In genomic region chr4:55321707-55322264, GRCh38 we compare ENCODE assay signal across 8 cellular contexts. TPM values are rescaled to one million over a fixed set of nuclear protein-coding genes. Genes with fewer than 3 reads are reported as not detected.
DNase-seq lines count a peak whose midpoint lies in the region; ATAC-seq and TF ChIP-seq lines count a peak whose summit lies in the region.

No MANE protein-coding gene starts in this region.

- ATAC-seq in GM18511 (IDR thresholded peaks at IDR 0.05; ENCODE audit: unreplicated experiment): no peak

- H3K36me3 ChIP-seq in mesenchymal stem cell (ENCODE audit: control insufficient read depth in 1 of 2, insufficient read depth in 2 of 2, low read depth in 1 of 2, low read length in 2 of 2): no peaks in the 10 kb centered on the region

- no peak overlapping the region for H2BK15ac ChIP-seq in mesenchymal stem cell (ENCODE audit: low read depth, poor library complexity, severe bottlenecking)

- no peaks in the 10 kb centered on the region for H3K4me1 ChIP-seq in mesenchymal stem cell (ENCODE audit: control insufficient read depth, insufficient read depth, low read depth, low read length)

- H3K4me2 ChIP-seq in mesenchymal stem cell (ENCODE audit: low read length, poor library complexity, severe bottlenecking): no peak overlapping the region

- no peak overlapping the region for H2BK12ac ChIP-seq in mesenchymal stem cell (ENCODE audit: low read length in 2 of 2)

- H2BK5ac ChIP-seq in mesenchymal stem cell (ENCODE audit: low read depth, low read length, poor library complexity, severe bottlenecking): no peak overlapping the region

- no peak overlapping the region for H3K4me3 ChIP-seq in mesenchymal stem cell (ENCODE audit: insufficient read depth in 1 of 2, low read depth in 1 of 2, low read length in 2 of 2)

- no peak overlapping the region for H3K27ac ChIP-seq in C4-2B
- H3K27ac ChIP-seq in VCaP: no peak overlapping the region
- H3K27ac ChIP-seq in mesenchymal stem cell (ENCODE audit: low read length, poor library complexity, severe bottlenecking): no peak overlapping the region

- H2BK120ac ChIP-seq in mesenchymal stem cell (ENCODE audit: low read depth, low read length): no peak overlapping the region

- H2AFZ ChIP-seq in mesenchymal stem cell (ENCODE audit: low read depth, low read length): no peak overlapping the region

- no peak overlapping the region for H4K91ac ChIP-seq in mesenchymal stem cell (ENCODE audit: low read length)

- peaks cover 0 to 19% of the 10 kb centered on the region in 2 experiments for H3K27me3 ChIP-seq in mesenchymal stem cell (ENCODE audit: control insufficient read depth in 1 of 2, insufficient read depth in 1 of 2, low read length in 2 of 2)

- H3K18ac ChIP-seq in mesenchymal stem cell (ENCODE audit: low read depth in 1 of 2, low read length in 2 of 2): no peak overlapping the region

- H3K23ac ChIP-seq in mesenchymal stem cell (ENCODE audit: low read length in 2 of 2): no peak overlapping the region

- 0% methylated on average over 4 of the region's 8 CpGs for WGBS in mesenchymal stem cell

- no peak overlapping the region for H3K9ac ChIP-seq in mesenchymal stem cell (ENCODE audit: low read length)

- no peaks in the 10 kb centered on the region for H3K9me3 ChIP-seq in mesenchymal stem cell (ENCODE audit: control insufficient read depth, low read length)

- no peak overlapping the region for H3K4ac ChIP-seq in mesenchymal stem cell (ENCODE audit: low read depth in 1 of 2, low read length in 2 of 2)

- TF ChIP-seq CTCF in C4-2B (conservative IDR thresholded peaks at IDR 0.05) (peak; percentile 70), VCaP (conservative IDR thresholded peaks at IDR 0.05) (peak; percentile 72)

- H3K14ac ChIP-seq in mesenchymal stem cell (ENCODE audit: low read length in 2 of 2): no peak overlapping the region

- H3K79me1 ChIP-seq in mesenchymal stem cell (replicated peaks; ENCODE audit: low read length, poor library complexity, severe bottlenecking): no peaks in the 10 kb centered on the region

- DNase-seq in H4 (ENCODE audit: low spot score): peak; percentile 71
- DNase-seq in NCI-H2171 treated with DMSO at 0.1 percent for 48 hours (lab: John Stamatoyannopoulos, UW): peak; percentile 38
- peak; percentile 72 for DNase-seq in ecto neural progenitor cell (ENCODE audit: low spot score)
- DNase-seq in mesenchymal stem cell: peak; percentile 81
- DNase-seq in stromal cell of bone marrow (ENCODE audit: low read depth): peak; percentile 66

- no peak overlapping the region for H4K8ac ChIP-seq in mesenchymal stem cell (ENCODE audit: low read length)

- no peak overlapping the region for H2AK5ac ChIP-seq in mesenchymal stem cell (ENCODE audit: low read length, severe bottlenecking)

RNA-seq across cellular contexts. Expression of gene SRD5A3, which starts 24.3 kb away (rescaled TPM):
- 9.1 and 22.8 TPM in 2 replicates for total RNA-seq in H4 (2014; rRNA removed; shearing (Covaris generic))
- polyA plus RNA-seq in mesenchymal stem cell (2013, experiment 1 of 2): 15.1 TPM
- polyA plus RNA-seq in mesenchymal stem cell (2013, experiment 2 of 2): 15.2 TPM
